25 cellular contexts compared by ENCODE assay signal in the genomic region with DNA sequence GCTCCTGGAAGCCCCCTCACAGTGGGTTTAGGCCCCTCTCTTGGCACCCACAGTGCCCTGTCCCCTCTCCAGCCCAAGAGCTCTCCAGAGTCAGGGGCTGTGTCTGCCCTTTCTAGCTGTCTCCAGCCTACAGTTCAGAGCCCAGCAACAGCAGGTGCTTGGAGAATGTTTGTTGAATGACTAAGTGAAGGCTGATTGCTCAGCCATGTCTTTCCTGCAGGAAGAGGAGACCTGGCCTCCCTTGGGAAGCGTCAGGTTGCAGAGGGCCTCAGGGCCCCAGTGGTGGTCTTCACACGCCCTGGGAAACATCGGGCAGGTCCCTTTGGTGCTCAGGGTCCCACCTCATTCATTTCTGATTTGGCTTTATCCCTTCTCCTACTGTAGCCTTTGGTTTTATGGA.
"Had no signal": no experiment of that assay in that cellular context is flagged by ENCODE, and none has a peak within 500 bp of the region (broad histone marks: within the 10 kb centered on the region; RNA-seq: fewer than 3 reads in every experiment).

No MANE protein-coding gene starts in this region.

- H3K4me3 ChIP-seq: adrenal gland, MG63, SJSA1 had no signal

- H3K27me3 ChIP-seq: adrenal gland, brain microvascular endothelial cell, MG63, SJSA1 had no signal

- H3K4me1 ChIP-seq: SJSA1 had no signal

- H3K9me2 ChIP-seq: SK-N-SH had no signal

- ATAC-seq: activated CD8-positive, alpha-beta T cell treated with anti-CD3 and anti-CD28 coated beads, Interleukin-2, amount 10 ng/mL, durations not matched to agents 7 days and 5 days; activated naive CD4-positive, alpha-beta T cell treated with anti-CD3 and anti-CD28 coated beads, Interleukin-2, amount 50 U/mL, for 72 hours; Panc1 had no signal

- H3K9ac ChIP-seq: SK-N-SH had no signal

- FAIRE-seq: TTC549 had no signal

- H3K4me2 ChIP-seq: SK-N-SH had no signal

- DNase-seq: activated CD4-positive, alpha-beta T cell treated with anti-CD3 and anti-CD28 coated beads, Interleukin-2, amount 10 ng/mL, durations not matched to agents 24 days and 14 days; activated CD4-positive, alpha-beta T cell treated with anti-CD3 and anti-CD28 coated beads, Interleukin-2, amount 50 U/mL, for 4 hours; activated CD8-positive, alpha-beta T cell treated with anti-CD3 and anti-CD28 coated beads, Interleukin-2, amount 10 ng/mL, durations not matched to agents 7 days and 5 days; activated gamma-delta T cell treated with Interleukin-2 at 50 U/mL for 16 hours; activated naive CD4-positive, alpha-beta T cell treated with anti-CD3 and anti-CD28 coated beads for 36 hours; activated T-cell treated with anti-CD3 and anti-CD28 coated beads, Interleukin-2, amount 50 U/mL, for 24 hours; adrenal gland; brain microvascular endothelial cell; Karpas-422; KBM-7; MG63; NCI-H1048; NCI-H1105 treated with DMSO at 0.1 percent for 48 hours; NCI-H1436; NCI-H1694; NCI-H1930; NCI-H2081 treated with DMSO at 0.1 percent for 48 hours; NCI-H226; NCI-H524 treated with DMSO at 0.1 percent for 48 hours; SHP77 treated with DMSO at 0.1 percent for 48 hours; SK-N-SH had no signal

- H3K27ac ChIP-seq: adrenal gland, brain microvascular endothelial cell, SJSA1 had no signal

- H3K9me3 ChIP-seq: adrenal gland, MG63, SJSA1, SK-N-SH had no signal
